In the genomic region with DNA sequence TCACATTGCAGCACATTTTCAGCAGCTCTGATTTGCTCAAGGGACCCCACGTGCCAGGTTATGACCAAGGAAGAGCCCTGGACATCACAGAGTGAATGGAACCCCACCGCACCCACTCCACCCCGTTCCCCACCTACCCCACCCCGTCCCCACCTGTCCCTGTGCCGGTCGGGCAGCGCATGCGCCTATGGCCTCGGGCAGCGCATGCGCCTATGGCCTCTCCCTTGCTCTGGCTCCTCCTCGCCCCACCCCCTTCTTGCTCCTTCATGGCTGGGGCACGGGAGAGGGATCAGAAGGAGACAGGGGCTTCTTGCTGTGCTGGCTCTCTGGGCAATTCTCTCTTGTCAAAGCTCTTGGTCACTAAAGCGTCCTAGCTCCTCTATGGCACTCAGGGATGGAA, we compare ENCODE assay signal across 19 cellular contexts.
A peak's percentile ranks its signal among the peaks of the same experiment; 100 is the strongest.
DNase-seq lines count a peak whose midpoint lies in the region; ATAC-seq, FAIRE-seq and TF ChIP-seq lines count a peak whose summit lies in the region.
"Had no signal": no experiment of that assay in that cellular context is flagged by ENCODE, and none has a peak within 500 bp of the region (broad histone marks: within the 10 kb centered on the region; RNA-seq: fewer than 3 reads in every experiment).

No MANE protein-coding gene starts in this region.

- H3K9ac ChIP-seq in K562 (ENCODE audit: insufficient read depth in 1 of 2, low read depth in 2 of 2, low read length in 2 of 2), result no peak overlapping the region
- H3K9ac ChIP-seq in PC-3 (ENCODE audit: low read length), result no peak overlapping the region

- H3K36me3 ChIP-seq in K562 (ENCODE audit: control insufficient read depth, insufficient read depth, low read length), result no peaks in the 10 kb centered on the region
- H3K36me3 ChIP-seq in upper lobe of right lung, result no peaks in the 10 kb centered on the region
- H3K36me3 ChIP-seq in PC-3 (ENCODE audit: low read depth, low read length), result no peaks in the 10 kb centered on the region

- no peak for FAIRE-seq in K562 (lab: Jason Lieb, UNC)
- FAIRE-seq: D721Med had no signal

- in situ Hi-C loops in K562 (cut with MboI), result no loop called here

- H3K27ac ChIP-seq in K562 (ENCODE audit: extremely low read depth, low read depth, low read length) (no peak overlapping the region), upper lobe of right lung (no peak overlapping the region), PC-3 (ENCODE audit: low read length) (no peak overlapping the region)

- H3F3A ChIP-seq in PC-3 (ENCODE audit: low read length, unreplicated experiment), result no peaks in the 10 kb centered on the region

- DNase-seq in activated CD4-positive, alpha-beta T cell treated with anti-CD3 and anti-CD28 coated beads, Interleukin-2, amount 10 ng/mL, durations not matched to agents 24 days and 14 days, result peak; percentile 17
- no peak for DNase-seq in activated CD4-positive, alpha-beta T cell treated with anti-CD3 and anti-CD28 coated beads for 48 hours
- peak; percentile 64 for DNase-seq in NCI-H2029 (lab: John Stamatoyannopoulos, UW)
- DNase-seq in K562 (ENCODE audit: extremely low read depth in 1 of 4, low spot score in 3 of 4), result peak; percentile 61 to 81 (median 76)
- DNase-seq in upper lobe of right lung, result no peak
- DNase-seq in PC-3, result no peak
- DNase-seq in GM19238 (ENCODE audit: insufficient read length, low spot score), result no peak
- DNase-seq: C1 segment of cervical spinal cord; CD8-positive, alpha-beta memory T cell; H9; NCI-H1105; NCI-H187; NCI-H2171; NK-92 treated with Interleukin-12 subunit alpha and Interleukin-12 subunit beta, amount 100 ng/mL, for 24 hours; OCI-M1; SIG-M5; T-helper 1 cell had no signal

- H4K20me1 ChIP-seq in K562 (replicated peaks; ENCODE audit: control insufficient read depth, insufficient read depth, low read length) (no peaks in the 10 kb centered on the region), PC-3 (ENCODE audit: low read length) (no peaks in the 10 kb centered on the region)

- H3K4me2 ChIP-seq in K562 (ENCODE audit: insufficient read depth, low read length), result peak overlapping the region; percentile 83
- H3K4me2 ChIP-seq in PC-3 (ENCODE audit: low read length), result no peak overlapping the region

- no peak overlapping the region for H3K4me3 Mint-ChIP-seq in activated CD4-positive, alpha-beta T cell treated with anti-CD3 and anti-CD28 coated beads, Interleukin-2, amount 10 ng/mL, durations not matched to agents 24 days and 14 days
- H3K4me3 Mint-ChIP-seq: H9 had no signal

- H3K27me3 ChIP-seq in K562 (ENCODE audit: control insufficient read depth in 2 of 2, insufficient read depth in 2 of 2, low read length in 2 of 2) (peaks cover 0 to 37% of the 10 kb centered on the region in 2 experiments; a peak in 3 of 5 replicates), upper lobe of right lung (no peaks in the 10 kb centered on the region), PC-3 (ENCODE audit: low read length) (peaks cover 55% of the 10 kb centered on the region)

- no peak for TF ChIP-seq POLR2A in K562 (conservative IDR thresholded peaks at IDR 0.05)

- H2AFZ ChIP-seq in K562 (ENCODE audit: low read depth, low read length), result peak overlapping the region; percentile 87
- H2AFZ ChIP-seq in PC-3 (ENCODE audit: low read length), result no peak overlapping the region

- no peaks in the 10 kb centered on the region for H3K9me2 ChIP-seq in PC-3 (replicated peaks; ENCODE audit: low read length)

- H3K79me2 ChIP-seq in K562 (ENCODE audit: control insufficient read depth, insufficient read depth, low read length), result no peaks in the 10 kb centered on the region
- H3K79me2 ChIP-seq in PC-3 (ENCODE audit: low read length), result no peaks in the 10 kb centered on the region

- H3K4me3 ChIP-seq in K562, result peak overlapping the region; percentile 25; the same call in 1 of the 2 replicates
- no peak overlapping the region for H3K4me3 ChIP-seq in upper lobe of right lung
- no peak overlapping the region for H3K4me3 ChIP-seq in PC-3 (ENCODE audit: low read length)

- H3K27me3 Mint-ChIP-seq in activated CD4-positive, alpha-beta T cell treated with anti-CD3 and anti-CD28 coated beads, Interleukin-2, amount 10 ng/mL, durations not matched to agents 24 days and 14 days, result peaks cover 2% of the 10 kb centered on the region

- 0% methylated on average over 14 of the region's 14 CpGs for WGBS in K562 (ENCODE audit: insufficient coverage, low coverage, missing lambda C conversion rate)

- H3K36me3 Mint-ChIP-seq in activated CD4-positive, alpha-beta T cell treated with anti-CD3 and anti-CD28 coated beads, Interleukin-2, amount 10 ng/mL, durations not matched to agents 24 days and 14 days (ENCODE audit: low read depth), result no peaks in the 10 kb centered on the region
- H3K36me3 Mint-ChIP-seq: CD8-positive, alpha-beta memory T cell had no signal

- intact Hi-C loops in activated CD4-positive, alpha-beta T cell treated with anti-CD3 and anti-CD28 coated beads, Interleukin-2, amount 10 ng/mL, durations not matched to agents 24 days and 14 days (cut with micrococcal nuclease), result no loop called here
- intact Hi-C loops in K562 (cut with micrococcal nuclease), result no loop called here
- intact Hi-C loops in upper lobe of right lung (cut with DNase I), result no loop called here
- intact Hi-C loops in PC-3 (cut with micrococcal nuclease), result no loop called here

- no peak for TF ChIP-seq RAD21 in K562 (CRISPR knock-in tag; conservative IDR thresholded peaks at IDR 0.05 in 1 of 2, IDR thresholded peaks at IDR 0.05 in 1 of 2)

- TF ChIP-seq CTCF in K562 (IDR thresholded peaks at IDR 0.05 in 2 of 3, conservative IDR thresholded peaks at IDR 0.05 in 1 of 3; ENCODE audit: insufficient read depth in 2 of 3, low read depth in 1 of 3, low read length in 3 of 3), result no peak
- no peak for TF ChIP-seq CTCF in upper lobe of right lung (IDR thresholded peaks at IDR 0.05)
- no peak for TF ChIP-seq CTCF in PC-3 (conservative IDR thresholded peaks at IDR 0.05; ENCODE audit: low read depth, low read length)

- no peaks in the 10 kb centered on the region for H3K9me3 ChIP-seq in K562 (replicated peaks; ENCODE audit: control insufficient read depth, insufficient read depth, low read depth, low read length)
- H3K9me3 ChIP-seq in upper lobe of right lung, result no peaks in the 10 kb centered on the region
- H3K9me3 ChIP-seq in PC-3 (ENCODE audit: low read length), result no peaks in the 10 kb centered on the region

- H3K4me1 Mint-ChIP-seq in activated CD4-positive, alpha-beta T cell treated with anti-CD3 and anti-CD28 coated beads, Interleukin-2, amount 10 ng/mL, durations not matched to agents 24 days and 14 days, result peaks cover 9% of the 10 kb centered on the region

- POLR2A ChIA-PET in K562 (lab: Yijun Ruan, JAX), result no interaction called here
- POLR2A ChIA-PET in PC-3 (lab: Charles Lee; ENCODE audit: unreplicated experiment), result no interaction called here

- CTCF ChIA-PET in K562 (lab: Yijun Ruan, JAX; ENCODE audit: low intra/inter-chr PET ratio) (no interaction called here), PC-3 (lab: Charles Lee) (no interaction called here)

- BruUV-seq in K562 (replicated peaks; lab: Mats Ljungman, UMichigan) (no TSS peak), PC-3 (replicated peaks; lab: Mats Ljungman, UMichigan) (no TSS peak)

- H3K4me1 ChIP-seq in K562 (replicated peaks in 1 of 2; ENCODE audit: control insufficient read depth in 2 of 2, insufficient read depth in 2 of 2, low read length in 2 of 2), result peaks cover 0 to 8% of the 10 kb centered on the region in 2 experiments; a peak in 1 of 5 replicates
- H3K4me1 ChIP-seq in upper lobe of right lung, result no peaks in the 10 kb centered on the region
- no peaks in the 10 kb centered on the region for H3K4me1 ChIP-seq in PC-3 (ENCODE audit: insufficient read depth, low read length)

- no peaks in the 10 kb centered on the region for H3K9me1 ChIP-seq in K562 (ENCODE audit: control insufficient read depth, insufficient read depth, low read length)

- no peak overlapping the region for H3K27ac Mint-ChIP-seq in activated CD4-positive, alpha-beta T cell treated with anti-CD3 and anti-CD28 coated beads, Interleukin-2, amount 10 ng/mL, durations not matched to agents 24 days and 14 days

- no peak for TF ChIP-seq EP300 in K562 (IDR thresholded peaks at IDR 0.05; ENCODE audit: low read length)

- peak; percentile 96 for ATAC-seq in K562
- ATAC-seq in upper lobe of right lung, result peak; percentile 10
- ATAC-seq in PC-3, result no peak
- ATAC-seq in HG03175 (IDR thresholded peaks at IDR 0.05; ENCODE audit: unreplicated experiment), result no peak

- H3K9me3 Mint-ChIP-seq in activated CD4-positive, alpha-beta T cell treated with anti-CD3 and anti-CD28 coated beads, Interleukin-2, amount 10 ng/mL, durations not matched to agents 24 days and 14 days, result no peaks in the 10 kb centered on the region
- H3K9me3 Mint-ChIP-seq: CD8-positive, alpha-beta memory T cell had no signal

TF ChIP-seq in K562, 482 proteins besides CTCF, POLR2A, EP300 and RAD21:
- peak; percentile 32 for TF ChIP-seq MEIS2 (IDR thresholded peaks at IDR 0.05; ENCODE audit: partially characterized antibody)
- TF ChIP-seq NRF1 (conservative IDR thresholded peaks at IDR 0.05 in 1 of 2, IDR thresholded peaks at IDR 0.05 in 1 of 2), result peak; percentile 90 to 91
- no peak for TF ChIP-seq ZNF121 (CRISPR knock-in tag; conservative IDR thresholded peaks at IDR 0.05)
- TF ChIP-seq SIRT6 (IDR thresholded peaks at IDR 0.05; ENCODE audit: low read depth, low read length), result no peak
- no peak for TF ChIP-seq LARP7 (IDR thresholded peaks at IDR 0.05)
- TF ChIP-seq BACH1 (tag; IDR thresholded peaks at IDR 0.05), result no peak
- no peak for TF ChIP-seq ZNF232 (CRISPR knock-in tag; IDR thresholded peaks at IDR 0.05)

Comparison
In these comparisons a context has a peak if more than half of its experiments do, and no peak if none do; other contexts are left out.
1. DNase-seq: peak in activated CD4-positive, alpha-beta T cell treated with anti-CD3 and anti-CD28 coated beads, Interleukin-2, amount 10 ng/mL, durations not matched to agents 24 days and 14 days (single experiment), NCI-H2029 (single experiment) and K562 (4 of 4); none in activated CD4-positive, alpha-beta T cell treated with anti-CD3 and anti-CD28 coated beads for 48 hours (single experiment), upper lobe of right lung (single experiment), PC-3 (single experiment) and GM19238 (single experiment).
2. ATAC-seq: peak in K562 (single experiment) and upper lobe of right lung (single experiment); none in PC-3 (single experiment) and HG03175 (single experiment).